ENCODE assay signal across 21 cellular contexts in genomic region chr3:157544501-157545139, GRCh38. TPM values are rescaled to one million over a fixed set of nuclear protein-coding genes. Genes with fewer than 3 reads are reported as not detected.
DNase-seq lines count a peak whose midpoint lies in the region; ATAC-seq, FAIRE-seq and TF ChIP-seq lines count a peak whose summit lies in the region.
"Had no signal": no experiment of that assay in that cellular context is flagged by ENCODE, and none has a peak within 500 bp of the region (broad histone marks: within the 10 kb centered on the region; RNA-seq: fewer than 3 reads in every experiment).

No MANE protein-coding gene starts in this region.

- H3K36me3 Mint-ChIP-seq in stimulated activated effector memory CD8-positive, alpha-beta T cell treated with anti-CD3 and anti-CD28 coated beads, Interleukin-12 subunit alpha, Interleukin-12 subunit beta, amount 100 ng/mL, for 72 hours = no peaks in the 10 kb centered on the region
- no peaks in the 10 kb centered on the region for H3K36me3 Mint-ChIP-seq in progenitor cell of endocrine pancreas (ENCODE audit: insufficient read depth)
- H3K36me3 Mint-ChIP-seq: natural killer cell treated with Interleukin-12 subunit alpha and Interleukin-12 subunit beta and Interleukin-15 and Interleukin-18, amount 100 ng/mL, for 72 hours had no signal

- ATAC-seq in Right ventricle myocardium inferior = peak; percentile 75
- ATAC-seq in stimulated activated effector memory CD8-positive, alpha-beta T cell treated with anti-CD3 and anti-CD28 coated beads, Interleukin-12 subunit alpha, Interleukin-12 subunit beta, amount 100 ng/mL, for 72 hours = no peak
- ATAC-seq: natural killer cell treated with Interleukin-12 subunit alpha and Interleukin-12 subunit beta and Interleukin-15 and Interleukin-18, amount 100 ng/mL, for 72 hours; T-helper 17 cell had no signal

- no peak for DNase-seq in Right ventricle myocardium inferior (ENCODE audit: missing footprints)
- no peak for DNase-seq in cardiac septum (ENCODE audit: low spot score)
- DNase-seq in fibroblast of pulmonary artery (ENCODE audit: low read depth) = peak; percentile 88
- peak; percentile 83 for DNase-seq in myocyte (ENCODE audit: low read depth)
- DNase-seq in H54 (ENCODE audit: insufficient read length, low spot score) = no peak
- DNase-seq in stimulated activated effector memory CD8-positive, alpha-beta T cell treated with anti-CD3 and anti-CD28 coated beads, Interleukin-12 subunit alpha, Interleukin-12 subunit beta, amount 100 ng/mL, for 72 hours (ENCODE audit: low spot score in 2 of 2) = no peak
- no peak for DNase-seq in stimulated activated CD4-positive, alpha-beta T cell treated with anti-CD3 and anti-CD28 coated beads, Interleukin-4, amount 100 ng/mL, for 24 hours
- DNase-seq in progenitor cell of endocrine pancreas (ENCODE audit: low spot score, unreplicated experiment) = no peak
- DNase-seq: activated CD4-positive, CD25-positive, alpha-beta regulatory T cell; aorta; esophagus squamous epithelium; mammary epithelial cell; NCI-H1417; NK-92 treated with Interleukin-12 subunit alpha and Interleukin-12 subunit beta, amount 100 ng/mL, for 24 hours; stimulated activated CD4-positive, alpha-beta T cell treated with anti-CD3 and anti-CD28 coated beads, Interleukin-4, amount 100 ng/mL, for 1 hour; T-helper 17 cell had no signal

- TF ChIP-seq CTCF in fibroblast of pulmonary artery (IDR thresholded peaks at IDR 0.05; ENCODE audit: low read length, missing control alignments) = no peak
- no peak for TF ChIP-seq CTCF in progenitor cell of endocrine pancreas (IDR thresholded peaks at IDR 0.05; ENCODE audit: unreplicated experiment)

- no peak for FAIRE-seq in H54 (lab: Jason Lieb, UNC)
- FAIRE-seq: A204.1, G401.6 had no signal

- H3K27ac Mint-ChIP-seq in stimulated activated effector memory CD8-positive, alpha-beta T cell treated with anti-CD3 and anti-CD28 coated beads, Interleukin-12 subunit alpha, Interleukin-12 subunit beta, amount 100 ng/mL, for 72 hours = no peak overlapping the region
- no peak overlapping the region for H3K27ac Mint-ChIP-seq in progenitor cell of endocrine pancreas
- H3K27ac Mint-ChIP-seq: dendritic cell treated with granulocyte-macrophage colony-stimulating factor and Interleukin-4, amounts not matched to agents 40 ng/mL and 50 ng/mL, for 4 days; natural killer cell treated with Interleukin-12 subunit alpha and Interleukin-12 subunit beta and Interleukin-15 and Interleukin-18, amount 100 ng/mL, for 72 hours; T-helper 17 cell had no signal

- intact Hi-C loops in Right ventricle myocardium inferior (cut with DNase I) = no loop called here
- intact Hi-C loops in cardiac septum (cut with DNase I) = no loop called here

- TF ChIP-seq POLR2A in H54 (IDR thresholded peaks at IDR 0.05; ENCODE audit: low read depth, low read length) = no peak

- H3K4me3 ChIP-seq in fibroblast of pulmonary artery (replicated peaks; ENCODE audit: low read depth, low read length) = no peak overlapping the region
- H3K4me3 ChIP-seq: tibial artery had no signal

- H3K27me3 Mint-ChIP-seq in progenitor cell of endocrine pancreas = peaks cover 17% of the 10 kb centered on the region

- H3K4me1 Mint-ChIP-seq in stimulated activated effector memory CD8-positive, alpha-beta T cell treated with anti-CD3 and anti-CD28 coated beads, Interleukin-12 subunit alpha, Interleukin-12 subunit beta, amount 100 ng/mL, for 72 hours = no peaks in the 10 kb centered on the region
- no peaks in the 10 kb centered on the region for H3K4me1 Mint-ChIP-seq in progenitor cell of endocrine pancreas (ENCODE audit: low read depth)
- H3K4me1 Mint-ChIP-seq: T-helper 17 cell had no signal

- peaks cover 5% of the 10 kb centered on the region for H3K9me3 Mint-ChIP-seq in stimulated activated effector memory CD8-positive, alpha-beta T cell treated with anti-CD3 and anti-CD28 coated beads, Interleukin-12 subunit alpha, Interleukin-12 subunit beta, amount 100 ng/mL, for 72 hours
- H3K9me3 Mint-ChIP-seq in progenitor cell of endocrine pancreas (ENCODE audit: low read depth) = peaks cover 7% of the 10 kb centered on the region
- H3K9me3 Mint-ChIP-seq: natural killer cell treated with Interleukin-12 subunit alpha and Interleukin-12 subunit beta and Interleukin-15 and Interleukin-18, amount 100 ng/mL, for 72 hours had no signal

- H3K4me3 Mint-ChIP-seq in stimulated activated effector memory CD8-positive, alpha-beta T cell treated with anti-CD3 and anti-CD28 coated beads, Interleukin-12 subunit alpha, Interleukin-12 subunit beta, amount 100 ng/mL, for 72 hours = no peak overlapping the region
- no peak overlapping the region for H3K4me3 Mint-ChIP-seq in progenitor cell of endocrine pancreas (ENCODE audit: low read depth)
- H3K4me3 Mint-ChIP-seq: dendritic cell treated with granulocyte-macrophage colony-stimulating factor and Interleukin-4, amounts not matched to agents 40 ng/mL and 50 ng/mL, for 4 days; natural killer cell treated with Interleukin-12 subunit alpha and Interleukin-12 subunit beta and Interleukin-15 and Interleukin-18, amount 100 ng/mL, for 72 hours; T-helper 17 cell had no signal

RNA-seq across cellular contexts. Expression of gene VEPH1, which starts 41.4 kb away (rescaled TPM):
- total RNA-seq in Right ventricle myocardium inferior (0.41 TPM), cardiac septum (0.78 TPM), myocyte (17.0 and 29.3 TPM in 2 replicates), progenitor cell of endocrine pancreas (12.3 and 14.5 TPM in 2 replicates)
- 3.3 TPM for polyA plus RNA-seq in myocyte (2012)
- total RNA-seq: esophagus squamous epithelium; natural killer cell treated with Interleukin-12 subunit alpha and Interleukin-12 subunit beta and Interleukin-15 and Interleukin-18, amount 100 ng/mL, for 72 hours had no signal

Comparison
In these comparisons a context has a peak if more than half of its experiments do, and no peak if none do; other contexts are left out.
1. DNase-seq: peak in fibroblast of pulmonary artery (single experiment) and myocyte (single experiment); none in Right ventricle myocardium inferior (single experiment), cardiac septum (single experiment), H54 (single experiment), stimulated activated effector memory CD8-positive, alpha-beta T cell treated with anti-CD3 and anti-CD28 coated beads, Interleukin-12 subunit alpha, Interleukin-12 subunit beta, amount 100 ng/mL, for 72 hours (0 of 2), stimulated activated CD4-positive, alpha-beta T cell treated with anti-CD3 and anti-CD28 coated beads, Interleukin-4, amount 100 ng/mL, for 24 hours (single experiment) and progenitor cell of endocrine pancreas (single experiment).